Comparison of ENCODE assay signal across 1 cellular context in the genomic region with DNA sequence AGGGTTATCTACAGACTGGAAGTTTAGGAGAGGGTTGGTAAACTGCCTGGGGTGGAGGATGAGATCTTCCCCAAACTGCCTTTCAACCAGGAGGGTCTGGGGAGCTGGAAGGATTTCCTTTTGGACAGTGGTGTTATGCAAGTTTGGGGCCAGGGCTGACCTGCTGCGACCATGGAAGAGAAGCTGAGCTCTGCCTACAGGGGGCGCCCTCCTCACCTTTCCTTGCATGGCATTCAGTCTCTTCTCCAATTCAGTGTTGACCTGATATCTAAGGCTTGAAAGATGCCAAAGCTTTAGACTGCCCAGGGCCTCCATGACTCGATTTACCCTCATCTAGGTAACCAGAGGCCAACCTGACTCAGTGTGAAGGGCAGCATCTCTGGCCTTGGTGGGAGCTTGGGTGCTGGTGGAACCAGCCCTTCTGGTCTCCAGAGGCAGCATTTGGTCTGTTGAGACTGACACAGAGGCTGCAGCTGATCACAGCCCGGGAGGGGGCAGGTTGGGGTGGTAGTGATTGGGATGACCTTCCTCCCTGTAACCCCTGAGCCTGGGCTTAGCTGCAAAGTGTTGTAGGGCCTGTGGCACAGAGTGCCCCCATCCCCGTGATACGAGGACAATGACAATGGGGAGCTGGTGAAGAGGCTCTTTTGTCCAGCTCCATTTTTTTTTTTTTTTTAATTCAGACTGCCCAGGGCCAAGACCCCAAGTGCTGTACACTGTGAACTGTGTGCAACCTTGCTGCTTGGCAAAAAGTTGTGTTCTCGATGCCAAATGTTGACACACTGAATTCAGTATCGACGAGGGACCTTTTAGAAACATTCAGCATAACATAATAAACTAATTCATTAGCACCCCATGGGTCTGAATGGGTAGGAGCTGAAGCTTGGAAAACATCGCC.
TF ChIP-seq lines count a peak whose summit lies in the region.

No MANE protein-coding gene starts in this region.

TF ChIP-seq in HepG2, 621 proteins besides CTCF, POLR2A, EP300 and RAD21 (continued from another document):
- TF ChIP-seq, protein P1, sequence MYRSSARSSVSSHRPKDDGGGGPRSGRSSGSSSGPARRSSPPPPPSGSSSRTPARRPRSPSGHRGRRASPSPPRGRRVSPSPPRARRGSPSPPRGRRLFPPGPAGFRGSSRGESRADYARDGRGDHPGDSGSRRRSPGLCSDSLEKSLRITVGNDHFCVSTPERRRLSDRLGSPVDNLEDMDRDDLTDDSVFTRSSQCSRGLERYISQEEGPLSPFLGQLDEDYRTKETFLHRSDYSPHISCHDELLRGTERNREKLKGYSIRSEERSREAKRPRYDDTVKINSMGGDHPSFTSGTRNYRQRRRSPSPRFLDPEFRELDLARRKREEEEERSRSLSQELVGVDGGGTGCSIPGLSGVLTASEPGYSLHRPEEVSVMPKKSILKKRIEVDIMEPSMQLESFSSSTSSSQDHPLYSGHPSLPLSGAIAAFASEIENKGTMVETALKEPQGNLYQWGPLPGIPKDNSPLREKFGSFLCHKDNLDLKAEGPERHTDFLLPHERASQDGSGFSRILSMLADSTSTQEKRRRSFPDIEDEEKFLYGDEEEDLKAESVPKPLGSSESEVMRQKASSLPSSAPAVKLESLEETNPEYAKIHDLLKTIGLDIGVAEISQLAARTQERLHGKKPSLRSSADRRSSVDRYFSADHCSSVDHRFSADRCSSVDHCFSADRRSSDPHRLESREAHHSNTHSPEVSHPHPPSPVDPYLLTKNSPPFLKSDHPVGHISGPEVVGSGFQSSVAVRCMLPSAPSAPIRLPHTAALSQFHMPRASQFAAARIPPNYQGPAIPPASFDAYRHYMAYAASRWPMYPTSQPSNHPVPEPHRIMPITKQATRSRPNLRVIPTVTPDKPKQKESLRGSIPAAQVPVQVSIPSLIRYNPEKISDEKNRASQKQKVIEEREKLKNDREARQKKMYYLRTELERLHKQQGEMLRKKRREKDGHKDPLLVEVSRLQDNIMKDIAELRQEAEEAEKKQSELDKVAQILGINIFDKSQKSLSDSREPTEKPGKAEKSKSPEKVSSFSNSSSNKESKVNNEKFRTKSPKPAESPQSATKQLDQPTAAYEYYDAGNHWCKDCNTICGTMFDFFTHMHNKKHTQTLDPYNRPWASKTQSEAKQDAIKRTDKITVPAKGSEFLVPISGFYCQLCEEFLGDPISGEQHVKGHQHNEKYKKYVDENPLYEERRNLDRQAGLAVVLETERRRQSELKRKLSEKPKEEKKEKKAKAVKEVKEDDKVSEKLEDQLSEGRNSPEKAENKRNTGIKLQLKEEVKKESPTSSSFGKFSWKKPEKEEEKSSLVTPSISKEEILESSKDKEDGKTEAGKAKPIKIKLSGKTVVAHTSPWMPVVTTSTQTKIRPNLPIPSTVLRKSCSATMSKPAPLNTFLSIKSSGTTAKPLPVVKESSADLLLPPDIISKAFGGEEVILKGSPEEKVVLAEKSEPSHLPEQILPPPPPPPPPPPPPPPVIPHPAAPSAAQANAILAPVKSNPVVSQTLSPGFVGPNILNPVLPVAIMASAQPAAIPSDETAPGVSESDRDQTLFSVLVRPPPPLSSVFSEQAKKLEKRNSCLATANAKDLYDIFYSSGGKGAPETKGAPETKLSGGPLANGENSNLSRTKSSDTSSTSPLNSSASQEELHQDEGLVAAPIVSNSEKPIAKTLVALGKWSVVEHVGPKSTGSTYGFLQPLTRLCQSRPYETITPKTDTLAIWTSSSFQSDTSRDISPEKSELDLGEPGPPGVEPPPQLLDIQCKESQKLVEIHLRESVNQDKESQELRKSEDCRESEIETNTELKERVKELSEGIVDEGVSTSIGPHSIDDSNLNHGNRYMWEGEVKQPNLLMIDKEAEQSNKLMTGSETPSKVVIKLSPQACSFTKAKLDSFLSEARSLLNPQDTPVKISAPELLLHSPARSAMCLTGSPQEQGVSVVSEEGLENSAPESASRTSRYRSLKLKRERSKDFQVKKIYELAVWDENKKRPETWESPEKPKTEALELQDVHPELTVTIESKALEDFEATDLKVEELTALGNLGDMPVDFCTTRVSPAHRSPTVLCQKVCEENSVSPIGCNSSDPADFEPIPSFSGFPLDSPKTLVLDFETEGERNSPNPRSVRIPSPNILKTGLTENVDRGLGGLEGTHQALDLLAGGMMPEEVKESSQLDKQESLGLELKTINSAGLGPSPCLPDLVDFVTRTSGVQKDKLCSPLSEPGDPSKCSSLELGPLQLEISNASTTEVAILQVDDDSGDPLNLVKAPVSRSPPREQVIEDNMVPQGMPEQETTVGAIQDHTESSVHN (CRISPR knock-in tag; IDR thresholded peaks at IDR 0.05), result no peak
- TF ChIP-seq PCBP2 (optimal IDR thresholded peaks at IDR 0.05; ENCODE audit: low read depth, low read length, poor library complexity, severe bottlenecking) (no peak), FOXJ3 (CRISPR knock-in tag; IDR thresholded peaks at IDR 0.05; ENCODE audit: borderline replicate concordance) (no peak), YEATS2 (CRISPR knock-in tag; IDR thresholded peaks at IDR 0.05; ENCODE audit: borderline replicate concordance) (no peak), XRCC5 (optimal IDR thresholded peaks at IDR 0.05; ENCODE audit: low read length) (no peak)
- TF ChIP-seq, protein P2, sequence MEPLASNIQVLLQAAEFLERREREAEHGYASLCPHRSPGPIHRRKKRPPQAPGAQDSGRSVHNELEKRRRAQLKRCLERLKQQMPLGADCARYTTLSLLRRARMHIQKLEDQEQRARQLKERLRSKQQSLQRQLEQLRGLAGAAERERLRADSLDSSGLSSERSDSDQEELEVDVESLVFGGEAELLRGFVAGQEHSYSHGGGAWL (CRISPR knock-in tag; IDR thresholded peaks at IDR 0.05), result no peak
